In the genomic region with DNA sequence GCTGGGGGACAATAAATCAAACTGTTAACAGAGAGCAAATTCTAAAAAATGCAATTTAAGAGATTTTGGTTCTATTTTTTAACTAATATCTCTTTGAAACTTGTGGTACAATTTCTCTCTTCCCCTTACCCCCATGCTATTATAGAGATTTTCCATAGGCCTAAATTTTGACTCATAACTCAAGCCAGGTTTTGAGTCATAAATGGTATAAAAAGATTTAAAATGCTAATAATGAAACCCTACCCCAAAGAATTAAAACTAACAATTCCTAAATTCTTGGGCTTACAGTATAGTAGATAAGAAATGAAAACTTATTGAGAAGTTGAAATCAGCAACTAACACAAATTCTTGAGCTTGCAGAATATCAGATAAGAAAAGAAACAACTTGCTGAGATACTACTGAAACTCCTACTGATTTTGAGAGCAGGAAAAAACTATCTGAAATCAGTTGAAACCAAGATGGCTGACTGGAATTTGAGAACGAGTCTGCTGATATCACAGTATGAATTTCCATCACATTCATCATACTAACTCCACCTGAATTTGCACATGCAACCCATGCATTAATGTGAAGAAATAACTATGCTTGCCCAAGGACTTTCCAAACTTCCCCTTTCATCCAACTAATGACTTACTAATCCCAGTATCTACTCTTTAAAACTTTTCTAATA, we compare ENCODE assay signal across 13 cellular contexts.
DNase-seq lines count a peak whose midpoint lies in the region; ATAC-seq lines count a peak whose summit lies in the region.
"Had no signal": no experiment of that assay in that cellular context is flagged by ENCODE, and none has a peak within 500 bp of the region (broad histone marks: within the 10 kb centered on the region; RNA-seq: fewer than 3 reads in every experiment).

No MANE protein-coding gene starts in this region.

- no peak for DNase-seq in NCI-H1092 treated with DMSO at 0.1 percent for 48 hours (lab: John Stamatoyannopoulos, UW)
- no peak for DNase-seq in effector CD8-positive, alpha-beta T cell (lab: John Stamatoyannopoulos, UW)
- no peak for DNase-seq in GDM1 (lab: John Stamatoyannopoulos, UW)
- DNase-seq: activated CD4-positive, alpha-beta memory T cell treated with anti-CD3 and anti-CD28 coated beads, Interleukin-2, amount 10 ng/mL, durations not matched to agents 7 days and 5 days; immature natural killer cell; KBM-7 had no signal

- ATAC-seq in GM18519 (IDR thresholded peaks at IDR 0.05; ENCODE audit: low FRiP score, unreplicated experiment) (peak; percentile 77), GM21360 (IDR thresholded peaks at IDR 0.05; ENCODE audit: unreplicated experiment) (peak; percentile 97), HG02885 (IDR thresholded peaks at IDR 0.05; ENCODE audit: poor library complexity, unreplicated experiment) (peak; percentile 91), HG03575 (IDR thresholded peaks at IDR 0.05; ENCODE audit: extremely low read depth, insufficient number of reproducible peaks, low FRiP score, unreplicated experiment) (peak; percentile 90), GM19397 (IDR thresholded peaks at IDR 0.05; ENCODE audit: unreplicated experiment) (no peak)
- ATAC-seq: HCT116, Panc1 had no signal
